In the genomic region with DNA sequence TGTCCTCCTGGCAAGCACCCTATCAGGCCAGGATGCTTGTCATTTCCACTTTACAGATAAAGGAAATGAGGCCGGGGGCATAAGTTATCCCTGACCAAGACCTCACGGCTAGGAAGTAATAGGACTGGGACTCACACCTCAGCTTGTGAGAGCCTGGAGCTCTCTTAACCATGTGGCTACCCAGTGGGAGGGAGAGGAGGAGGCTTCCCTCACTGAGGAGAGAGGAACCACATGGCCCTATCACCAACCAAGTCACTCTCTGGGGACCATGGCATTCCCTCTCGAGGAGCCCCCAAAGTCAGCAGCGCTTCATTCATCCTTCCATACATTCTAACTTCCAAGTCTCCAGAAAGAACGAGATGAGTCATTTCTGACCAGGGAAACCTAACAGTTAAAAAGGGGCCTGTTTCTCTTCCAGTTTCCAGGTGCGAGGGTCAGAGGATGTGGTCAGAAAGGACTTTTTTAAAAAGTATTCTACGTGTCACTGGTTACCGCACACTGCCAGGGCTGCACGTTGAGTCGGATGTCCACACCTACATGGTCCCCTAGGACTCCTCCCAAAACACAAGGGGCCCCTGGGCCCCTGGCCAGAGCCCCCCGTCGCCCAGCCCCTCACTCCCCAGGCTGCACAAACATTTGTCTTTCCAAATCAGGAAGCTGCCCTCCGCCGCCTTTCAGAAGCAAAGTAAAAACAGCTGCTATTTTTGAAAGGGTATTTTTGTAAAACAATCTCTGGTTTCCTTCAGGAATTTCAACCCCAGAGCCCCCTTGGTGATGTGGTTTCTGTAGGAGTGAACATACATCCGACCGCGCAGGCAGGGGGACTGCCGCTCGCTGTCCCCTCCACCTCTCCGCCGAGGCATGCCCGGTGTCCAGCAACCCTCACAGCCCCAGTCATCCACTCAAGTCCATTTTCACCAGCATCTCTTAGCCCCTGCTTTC, we compare ENCODE assay signal across 8 cellular contexts.
DNase-seq lines count a peak whose midpoint lies in the region; ATAC-seq and TF ChIP-seq lines count a peak whose summit lies in the region.

No MANE protein-coding gene starts in this region.

- 65% methylated on average over 22 of the region's 22 CpGs for WGBS in mammary epithelial cell (ENCODE audit: low coverage, missing lambda C conversion rate)
- WGBS in thyroid gland, 2 donors, result 43 to 52% methylated on average over 18 to 22 of the region's 22 CpGs
- WGBS in trophoblast cell (ENCODE audit: extremely low coverage, insufficient coverage, insufficient read length), result no CpG with 5 or more reads among the region's 22 CpGs

- H3K27me3 Mint-ChIP-seq in MCF 10A (ENCODE audit: insufficient read depth, unreplicated experiment), result no peaks in the 10 kb centered on the region
- H3K27me3 Mint-ChIP-seq in brain, result peaks cover 4% of the 10 kb centered on the region

- ATAC-seq in HG03066 (IDR thresholded peaks at IDR 0.05; ENCODE audit: low read depth, unreplicated experiment), result peak; percentile 79
- no peak for ATAC-seq in stimulated activated effector memory CD8-positive, alpha-beta T cell treated with anti-CD3 and anti-CD28 coated beads, Interleukin-12 subunit alpha, Interleukin-12 subunit beta, amount 100 ng/mL, for 72 hours

- TF ChIP-seq CTCF in mammary epithelial cell (conservative IDR thresholded peaks at IDR 0.05 in 1 of 2, IDR thresholded peaks at IDR 0.05 in 1 of 2; ENCODE audit: extremely low read depth in 1 of 2, insufficient read depth in 1 of 2, low read depth in 1 of 2, low read length in 2 of 2), result no peak
- TF ChIP-seq CTCF in MCF 10A (IDR thresholded peaks at IDR 0.05; ENCODE audit: unreplicated experiment), result no peak
- TF ChIP-seq CTCF in brain (conservative IDR thresholded peaks at IDR 0.05), result no peak
- no peak for TF ChIP-seq CTCF in thyroid gland (IDR thresholded peaks at IDR 0.05)

- in situ Hi-C loops in mammary epithelial cell (cut with MboI; ENCODE audit: low sequenced_read_pairs in 2 of 2), result no loop called here

- H3K4me3 Mint-ChIP-seq in MCF 10A (ENCODE audit: unreplicated experiment) (no peak overlapping the region), brain (peak overlapping the region in 1 of 5 experiments; percentile 34)
- no peak overlapping the region for H3K4me3 Mint-ChIP-seq in stimulated activated effector memory CD8-positive, alpha-beta T cell treated with anti-CD3 and anti-CD28 coated beads, Interleukin-12 subunit alpha, Interleukin-12 subunit beta, amount 100 ng/mL, for 72 hours

- H2AK5ac ChIP-seq in trophoblast cell (ENCODE audit: low read length), result no peak overlapping the region

- intact Hi-C loops in mammary epithelial cell (cut with micrococcal nuclease), result no loop called here
- intact Hi-C loops in MCF 10A (cut with micrococcal nuclease), result no loop called here
- intact Hi-C loops in thyroid gland (cut with DNase I), result no loop called here

- H4K20me1 ChIP-seq in mammary epithelial cell (ENCODE audit: insufficient read depth, low read length), result no peaks in the 10 kb centered on the region

- H3K36me3 ChIP-seq in mammary epithelial cell (ENCODE audit: insufficient read depth, low read length) (no peaks in the 10 kb centered on the region), thyroid gland (no peaks in the 10 kb centered on the region), trophoblast cell (ENCODE audit: control insufficient read depth in 1 of 2, insufficient read depth in 2 of 2, low read length in 2 of 2) (no peaks in the 10 kb centered on the region)

- H2BK12ac ChIP-seq in trophoblast cell (ENCODE audit: low read length), result no peak overlapping the region

- H2BK5ac ChIP-seq in trophoblast cell (ENCODE audit: low read depth, low read length, poor library complexity), result no peak overlapping the region

- no peak overlapping the region for H3K4ac ChIP-seq in trophoblast cell (ENCODE audit: low read depth, low read length)

- no peak overlapping the region for H3K4me2 ChIP-seq in mammary epithelial cell (ENCODE audit: insufficient read depth, low read depth, low read length)
- no peak overlapping the region for H3K4me2 ChIP-seq in trophoblast cell (ENCODE audit: low read length)

- no TSS peak for BruUV-seq in mammary epithelial cell (replicated peaks; lab: Mats Ljungman, UMichigan)
- BruUV-seq in MCF 10A (replicated peaks; lab: Mats Ljungman, UMichigan), result no TSS peak

- peak overlapping the region; percentile 17 for H2AFZ ChIP-seq in mammary epithelial cell (ENCODE audit: low read depth, low read length)
- no peak overlapping the region for H2AFZ ChIP-seq in trophoblast cell (ENCODE audit: insufficient read depth, low read length, poor library complexity)

- H3K79me2 ChIP-seq in mammary epithelial cell (ENCODE audit: insufficient read depth, low read length), result no peaks in the 10 kb centered on the region
- H3K79me2 ChIP-seq in trophoblast cell (ENCODE audit: control insufficient read depth, insufficient read depth, low read length, poor library complexity), result no peaks in the 10 kb centered on the region

- peak; percentile 71 for DNase-seq in mammary epithelial cell
- DNase-seq in MCF 10A (ENCODE audit: unreplicated experiment), result no peak
- DNase-seq in thyroid gland, result no peak
- no peak for DNase-seq in NCI-H2029 treated with DMSO at 0.1 percent for 48 hours (lab: John Stamatoyannopoulos, UW)
- DNase-seq in stimulated activated effector memory CD8-positive, alpha-beta T cell treated with anti-CD3 and anti-CD28 coated beads, Interleukin-12 subunit alpha, Interleukin-12 subunit beta, amount 100 ng/mL, for 72 hours (ENCODE audit: low spot score in 2 of 2), result no peak
- DNase-seq in trophoblast cell, result no peak

- H3K9me3 Mint-ChIP-seq in MCF 10A (ENCODE audit: unreplicated experiment) (no peaks in the 10 kb centered on the region), brain (peaks cover 9 to 14% (median 10%) of the 10 kb centered on the region in 5 experiments)
- peaks cover 3% of the 10 kb centered on the region for H3K9me3 Mint-ChIP-seq in stimulated activated effector memory CD8-positive, alpha-beta T cell treated with anti-CD3 and anti-CD28 coated beads, Interleukin-12 subunit alpha, Interleukin-12 subunit beta, amount 100 ng/mL, for 72 hours

- H3K4me3 ChIP-seq in mammary epithelial cell (replicated peaks in 1 of 3; ENCODE audit: insufficient read depth in 1 of 3, low read depth in 2 of 3, low read length in 3 of 3) (no peak overlapping the region), thyroid gland (replicated peaks in 1 of 3) (no peak overlapping the region), trophoblast cell (ENCODE audit: low read depth, low read length) (no peak overlapping the region)

- no peak overlapping the region for H2BK120ac ChIP-seq in trophoblast cell (ENCODE audit: insufficient read depth, low read length, poor library complexity)

- H3K4me1 Mint-ChIP-seq in MCF 10A (ENCODE audit: insufficient read depth, unreplicated experiment), result peaks cover 26% of the 10 kb centered on the region
- H3K4me1 Mint-ChIP-seq in brain, result peaks cover 65% of the 10 kb centered on the region
- peaks cover 6% of the 10 kb centered on the region for H3K4me1 Mint-ChIP-seq in stimulated activated effector memory CD8-positive, alpha-beta T cell treated with anti-CD3 and anti-CD28 coated beads, Interleukin-12 subunit alpha, Interleukin-12 subunit beta, amount 100 ng/mL, for 72 hours

- POLR2A ChIA-PET in MCF 10A (lab: Yijun Ruan, JAX), result no interaction called here

- dilution Hi-C loops in mammary epithelial cell (cut with HindIII; ENCODE audit: low sequenced_read_pairs), result no loop called here

- H4K91ac ChIP-seq in trophoblast cell (ENCODE audit: low read depth, low read length), result no peak overlapping the region

- TF ChIP-seq POLR2A in thyroid gland (IDR thresholded peaks at IDR 0.05), result no peak

- H3K9ac ChIP-seq in mammary epithelial cell (ENCODE audit: insufficient read depth, low read length), result no peak overlapping the region
- H3K9ac ChIP-seq in trophoblast cell (ENCODE audit: low read length), result no peak overlapping the region

- H3K36me3 Mint-ChIP-seq in MCF 10A (ENCODE audit: insufficient read depth, unreplicated experiment) (no peaks in the 10 kb centered on the region), brain (no peaks in the 10 kb centered on the region)
- peaks cover 17% of the 10 kb centered on the region for H3K36me3 Mint-ChIP-seq in stimulated activated effector memory CD8-positive, alpha-beta T cell treated with anti-CD3 and anti-CD28 coated beads, Interleukin-12 subunit alpha, Interleukin-12 subunit beta, amount 100 ng/mL, for 72 hours

- H3K79me1 ChIP-seq in trophoblast cell (ENCODE audit: low read length), result no peaks in the 10 kb centered on the region

- CTCF ChIA-PET in mammary epithelial cell (lab: Charles Lee; ENCODE audit: low non-redundant PET) (no interaction called here), MCF 10A (lab: Yijun Ruan, JAX) (interaction anchor here (0.8 kb wide), 1 partner anchor 226 kb away, joined by 3 read pairs; no protein-coding TSS in a partner anchor)

- H3K27ac ChIP-seq in mammary epithelial cell (ENCODE audit: insufficient read depth, low read depth, low read length) (no peak overlapping the region), thyroid gland (peak overlapping the region in 2 of 3 donors; percentile 7 to 12), trophoblast cell (ENCODE audit: low read depth, low read length) (no peak overlapping the region)

- no peaks in the 10 kb centered on the region for H3K27me3 ChIP-seq in mammary epithelial cell (ENCODE audit: insufficient read depth, low read length)
- H3K27me3 ChIP-seq in thyroid gland, result no peaks in the 10 kb centered on the region
- no peaks in the 10 kb centered on the region for H3K27me3 ChIP-seq in trophoblast cell (ENCODE audit: insufficient read depth, low read length)

- H4K12ac ChIP-seq in trophoblast cell (ENCODE audit: low read depth, low read length), result no peak overlapping the region

- no peak overlapping the region for H3K18ac ChIP-seq in trophoblast cell (ENCODE audit: low read length)

- H3K4me1 ChIP-seq in mammary epithelial cell (ENCODE audit: insufficient read depth, low read length), result peaks cover 42% of the 10 kb centered on the region
- H3K4me1 ChIP-seq in thyroid gland, result peaks cover 0 to 3% of the 10 kb centered on the region in 2 donors
- peaks cover 0 to 6% of the 10 kb centered on the region in 2 experiments for H3K4me1 ChIP-seq in trophoblast cell (ENCODE audit: control insufficient read depth in 1 of 2, insufficient read depth in 2 of 2, low read length in 2 of 2)

- H3K9me3 ChIP-seq in mammary epithelial cell (replicated peaks; ENCODE audit: insufficient read depth, low read length) (no peaks in the 10 kb centered on the region), thyroid gland (no peaks in the 10 kb centered on the region), trophoblast cell (ENCODE audit: insufficient read depth, low read depth, low read length) (peaks cover 2% of the 10 kb centered on the region)

- H4K8ac ChIP-seq in trophoblast cell (ENCODE audit: low read depth, low read length), result no peak overlapping the region

- H3K14ac ChIP-seq in trophoblast cell (ENCODE audit: low read length), result no peak overlapping the region

- H3K27ac Mint-ChIP-seq in MCF 10A (ENCODE audit: low read depth, unreplicated experiment), result no peak overlapping the region
- peak overlapping the region in 4 of 5 experiments; percentile 67 to 99 (median 92) for H3K27ac Mint-ChIP-seq in brain
- H3K27ac Mint-ChIP-seq in stimulated activated effector memory CD8-positive, alpha-beta T cell treated with anti-CD3 and anti-CD28 coated beads, Interleukin-12 subunit alpha, Interleukin-12 subunit beta, amount 100 ng/mL, for 72 hours, result no peak overlapping the region

- no peak overlapping the region for H3K23ac ChIP-seq in trophoblast cell (ENCODE audit: low read length)

Comparison
In these comparisons a context has a peak if more than half of its experiments do, and no peak if none do; other contexts are left out.
1. H3K27ac ChIP-seq: peak in thyroid gland (2 of 3); none in mammary epithelial cell (single experiment) and trophoblast cell (single experiment).
2. H3K27ac Mint-ChIP-seq: peak in brain (4 of 5); none in MCF 10A (single experiment) and stimulated activated effector memory CD8-positive, alpha-beta T cell treated with anti-CD3 and anti-CD28 coated beads, Interleukin-12 subunit alpha, Interleukin-12 subunit beta, amount 100 ng/mL, for 72 hours (single experiment).